ENCODE assay signal across 16 cellular contexts in genomic region chr19:47702671-47703070, GRCh38. TPM values are rescaled to one million over a fixed set of nuclear protein-coding genes. Genes with fewer than 3 reads are reported as not detected.
DNase-seq lines count a peak whose midpoint lies in the region; ATAC-seq and TF ChIP-seq lines count a peak whose summit lies in the region.
"Had no signal": no experiment of that assay in that cellular context is flagged by ENCODE, and none has a peak within 500 bp of the region (broad histone marks: within the 10 kb centered on the region; RNA-seq: fewer than 3 reads in every experiment).

No MANE protein-coding gene starts in this region.

- H3K4me1 ChIP-seq in breast epithelium (no peaks in the 10 kb centered on the region), mammary epithelial cell (ENCODE audit: insufficient read depth, low read length) (no peaks in the 10 kb centered on the region)
- H3K4me1 ChIP-seq: HAP-1 had no signal

- no peaks in the 10 kb centered on the region for H3K27me3 Mint-ChIP-seq in MCF 10A (ENCODE audit: insufficient read depth, unreplicated experiment)
- H3K27me3 Mint-ChIP-seq in nephron progenitor cell (ENCODE audit: low read depth, poor library complexity) = peaks cover 15% of the 10 kb centered on the region
- peaks cover 12% of the 10 kb centered on the region for H3K27me3 Mint-ChIP-seq in T-helper 17 cell

- intact Hi-C loops in MCF 10A (cut with micrococcal nuclease) = no loop called here
- intact Hi-C loops in breast epithelium (cut with DNase I; ENCODE audit: low total_unique reads) = loop anchor here (5.0 kb wide), 1 partner anchor 90 kb away; no protein-coding TSS in a partner anchor
- intact Hi-C loops in mammary epithelial cell (cut with micrococcal nuclease) = no loop called here

- H3K9me3 Mint-ChIP-seq in MCF 10A (ENCODE audit: unreplicated experiment) = no peaks in the 10 kb centered on the region
- H3K9me3 Mint-ChIP-seq in nephron progenitor cell = no peaks in the 10 kb centered on the region

- no peaks in the 10 kb centered on the region for H3K79me2 ChIP-seq in mammary epithelial cell (ENCODE audit: insufficient read depth, low read length)

- H3K4me2 ChIP-seq in mammary epithelial cell (ENCODE audit: insufficient read depth, low read depth, low read length) = no peak overlapping the region
- H3K4me2 ChIP-seq: BLaER1 treated with 17β-estradiol and CSF1 and Interleukin-3, amounts not matched to agents 10 nM and 100 nM had no signal

- in situ Hi-C loops in mammary epithelial cell (cut with MboI; ENCODE audit: low sequenced_read_pairs in 2 of 2) = loop anchor here in 1 of 2 donors (5.0 kb wide), 1 partner anchor 260 kb away; no protein-coding TSS in a partner anchor

- H3K27me3 ChIP-seq in breast epithelium = no peaks in the 10 kb centered on the region
- H3K27me3 ChIP-seq in mammary epithelial cell (ENCODE audit: insufficient read depth, low read length) = no peaks in the 10 kb centered on the region
- H3K27me3 ChIP-seq: BLaER1 treated with 17β-estradiol and CSF1 and Interleukin-3, amounts not matched to agents 10 nM and 100 nM had no signal

- dilution Hi-C loops in mammary epithelial cell (cut with HindIII; ENCODE audit: low sequenced_read_pairs) = no loop called here

- no peak overlapping the region for H3K9ac ChIP-seq in mammary epithelial cell (ENCODE audit: insufficient read depth, low read length)

- H3K4me3 ChIP-seq in breast epithelium = no peak overlapping the region
- H3K4me3 ChIP-seq in mammary epithelial cell (replicated peaks in 1 of 3; ENCODE audit: insufficient read depth in 1 of 3, low read depth in 2 of 3, low read length in 3 of 3) = no peak overlapping the region
- H3K4me3 ChIP-seq: BLaER1 treated with 17β-estradiol and CSF1 and Interleukin-3, amounts not matched to agents 10 nM and 100 nM; HAP-1 had no signal

- no peak overlapping the region for H2AFZ ChIP-seq in mammary epithelial cell (ENCODE audit: low read depth, low read length)

- H3K4me1 Mint-ChIP-seq in MCF 10A (ENCODE audit: insufficient read depth, unreplicated experiment) = no peaks in the 10 kb centered on the region
- peaks cover 4% of the 10 kb centered on the region for H3K4me1 Mint-ChIP-seq in nephron progenitor cell
- peaks cover 7% of the 10 kb centered on the region for H3K4me1 Mint-ChIP-seq in T-helper 17 cell

- peaks cover 10% of the 10 kb centered on the region for H3K36me3 ChIP-seq in breast epithelium
- no peaks in the 10 kb centered on the region for H3K36me3 ChIP-seq in mammary epithelial cell (ENCODE audit: insufficient read depth, low read length)

- H3K27ac Mint-ChIP-seq in MCF 10A (ENCODE audit: low read depth, unreplicated experiment) (no peak overlapping the region), nephron progenitor cell (peak overlapping the region; percentile 77), T-helper 17 cell (no peak overlapping the region)

- WGBS in mammary epithelial cell (ENCODE audit: low coverage, missing lambda C conversion rate) = 85% methylated on average over 13 of the region's 18 CpGs

- H3K36me3 Mint-ChIP-seq in MCF 10A (ENCODE audit: insufficient read depth, unreplicated experiment) = peaks cover 52% of the 10 kb centered on the region
- peaks cover 28% of the 10 kb centered on the region for H3K36me3 Mint-ChIP-seq in nephron progenitor cell (ENCODE audit: low read depth)
- no peaks in the 10 kb centered on the region for H3K36me3 Mint-ChIP-seq in T-helper 17 cell (ENCODE audit: low read depth)

- H3K4me3 Mint-ChIP-seq in MCF 10A (ENCODE audit: unreplicated experiment) = no peak overlapping the region
- no peak overlapping the region for H3K4me3 Mint-ChIP-seq in nephron progenitor cell
- H3K4me3 Mint-ChIP-seq in T-helper 17 cell = no peak overlapping the region

- POLR2A ChIA-PET in MCF 10A (lab: Yijun Ruan, JAX) = interaction anchor here (0.6 to 0.7 kb wide), 2 partner anchors 103 to 194 kb away, joined by 3 read pairs; no protein-coding TSS in a partner anchor

- TF ChIP-seq POLR2A in breast epithelium (IDR thresholded peaks at IDR 0.05) = no peak

- no peak for DNase-seq in MCF 10A (ENCODE audit: unreplicated experiment)
- no peak for DNase-seq in breast epithelium (ENCODE audit: low spot score in 2 of 2)
- no peak for DNase-seq in mammary epithelial cell
- no peak for DNase-seq in nephron progenitor cell
- no peak for DNase-seq in T-helper 17 cell
- DNase-seq in DMS 273 treated with DMSO at 0.1 percent for 48 hours (lab: John Stamatoyannopoulos, UW) = no peak
- DNase-seq: NCI-H1417 treated with DMSO at 0.1 percent for 48 hours, NCI-H1930, NCI-H2171 treated with DMSO at 0.1 percent for 48 hours, NCI-H748 treated with DMSO at 0.1 percent for 48 hours had no signal

- TF ChIP-seq CTCF in MCF 10A (IDR thresholded peaks at IDR 0.05; ENCODE audit: unreplicated experiment) (no peak), breast epithelium (IDR thresholded peaks at IDR 0.05) (no peak), mammary epithelial cell (conservative IDR thresholded peaks at IDR 0.05 in 1 of 2, IDR thresholded peaks at IDR 0.05 in 1 of 2; ENCODE audit: extremely low read depth in 1 of 2, insufficient read depth in 1 of 2, low read depth in 1 of 2, low read length in 2 of 2) (no peak), nephron progenitor cell (IDR thresholded peaks at IDR 0.05) (no peak)

- H4K20me1 ChIP-seq in mammary epithelial cell (ENCODE audit: insufficient read depth, low read length) = no peaks in the 10 kb centered on the region

- H3K9me3 ChIP-seq in breast epithelium = no peaks in the 10 kb centered on the region
- no peaks in the 10 kb centered on the region for H3K9me3 ChIP-seq in mammary epithelial cell (replicated peaks; ENCODE audit: insufficient read depth, low read length)
- no peaks in the 10 kb centered on the region for H3K9me3 ChIP-seq in T-helper 17 cell (ENCODE audit: control insufficient read depth, low read length, poor library complexity, severe bottlenecking)
- H3K9me3 ChIP-seq: BLaER1 treated with 17β-estradiol and CSF1 and Interleukin-3, amounts not matched to agents 10 nM and 100 nM; HAP-1 had no signal

- H3K27ac ChIP-seq in breast epithelium (no peak overlapping the region), mammary epithelial cell (ENCODE audit: insufficient read depth, low read depth, low read length) (no peak overlapping the region)
- H3K27ac ChIP-seq: 22Rv1; BLaER1 treated with 17β-estradiol and CSF1 and Interleukin-3, amounts not matched to agents 10 nM and 100 nM; HL-60 had no signal

- BruUV-seq in MCF 10A (replicated peaks; lab: Mats Ljungman, UMichigan) (TSS peak; percentile 58), mammary epithelial cell (replicated peaks; lab: Mats Ljungman, UMichigan) (TSS peak; percentile 81)

- CTCF ChIA-PET in MCF 10A (lab: Yijun Ruan, JAX) = interaction anchor here (0.6 to 8.2 kb wide), 2 partner anchors 258 to 267 kb away, joined by 4 to 92 read pairs; no protein-coding TSS in a partner anchor
- CTCF ChIA-PET in mammary epithelial cell (lab: Charles Lee; ENCODE audit: low non-redundant PET) = no interaction called here

- ATAC-seq in T-helper 17 cell (no peak), HG02884 (IDR thresholded peaks at IDR 0.05; ENCODE audit: unreplicated experiment) (no peak), HG02852 (IDR thresholded peaks at IDR 0.05; ENCODE audit: unreplicated experiment) (no peak)

RNA-seq across cellular contexts. Expression of gene EHD2, which starts 10.6 kb away (rescaled TPM):
- total RNA-seq in MCF 10A (2022) = 88.8 and 104 TPM in 2 replicates
- 100 to 1,000 TPM in 1 of 3 donors, 10 to 100 TPM in 2; 38.8 to 121 (median 67.2) TPM for total RNA-seq in breast epithelium
- total RNA-seq in mammary epithelial cell = 100 to 1,000 TPM; 111 to 178 TPM
- polyA plus RNA-seq in mammary epithelial cell = 43.8 TPM
- 178 TPM for polyA minus RNA-seq in mammary epithelial cell
- total RNA-seq in T-helper 17 cell = under 1 TPM in 1 of 2 donors, not detected in 1; 0.70 TPM

RNA-seq across cellular contexts. Expression of gene NOP53, which starts 42.7 kb away (rescaled TPM):
- total RNA-seq in MCF 10A (2022) = 165 and 211 TPM in 2 replicates
- 100 to 1,000 TPM; 391 to 498 (median 457) TPM for total RNA-seq in breast epithelium
- 100 to 1,000 TPM in 1 of 2 donors, 10 to 100 TPM in 1; 87.4 to 106 TPM for total RNA-seq in mammary epithelial cell
- 71.7 TPM for polyA plus RNA-seq in mammary epithelial cell
- 43.9 TPM for polyA minus RNA-seq in mammary epithelial cell
- 100 to 1,000 TPM; 742 to 873 TPM for total RNA-seq in T-helper 17 cell

Comparison
In these comparisons a context has a peak if more than half of its experiments do, and no peak if none do; other contexts are left out.
1. RNA of gene EHD2, which starts 10.6 kb away (total RNA-seq): 111 to 178 TPM in mammary epithelial cell, 88.8 to 104 TPM in MCF 10A and 38.8 to 121 TPM in breast epithelium; 0.70 TPM in T-helper 17 cell; every median in the first group is over 10 times any median in the second.